1 cellular context compared by ENCODE assay signal in genomic region chr7:131331806-131332205, GRCh38.
TF ChIP-seq lines count a peak whose summit lies in the region.

No MANE protein-coding gene starts in this region.

TF ChIP-seq in HepG2, 621 proteins besides CTCF, POLR2A, EP300 and RAD21 (continued from another document):
- peak; percentile 65 for TF ChIP-seq ARID3A (IDR thresholded peaks at IDR 0.05; ENCODE audit: low read depth, low read length)
- no peak for TF ChIP-seq SNAI1 (CRISPR knock-in tag; IDR thresholded peaks at IDR 0.05; ENCODE audit: borderline replicate concordance)
- TF ChIP-seq NR2C2 (CRISPR knock-in tag; IDR thresholded peaks at IDR 0.05; ENCODE audit: borderline replicate concordance) = no peak
- peak; percentile 79 for TF ChIP-seq FOXA3 (CRISPR knock-in tag; IDR thresholded peaks at IDR 0.05)
- peak; percentile 54; the same call in 1 of the 2 replicates for TF ChIP-seq FOXA1 (IDR thresholded peaks at IDR 0.05)
- peak; percentile 38; the same call in 1 of the 2 replicates for TF ChIP-seq FOXA1 (CRISPR knock-in tag; IDR thresholded peaks at IDR 0.05)
- TF ChIP-seq, protein P1, sequence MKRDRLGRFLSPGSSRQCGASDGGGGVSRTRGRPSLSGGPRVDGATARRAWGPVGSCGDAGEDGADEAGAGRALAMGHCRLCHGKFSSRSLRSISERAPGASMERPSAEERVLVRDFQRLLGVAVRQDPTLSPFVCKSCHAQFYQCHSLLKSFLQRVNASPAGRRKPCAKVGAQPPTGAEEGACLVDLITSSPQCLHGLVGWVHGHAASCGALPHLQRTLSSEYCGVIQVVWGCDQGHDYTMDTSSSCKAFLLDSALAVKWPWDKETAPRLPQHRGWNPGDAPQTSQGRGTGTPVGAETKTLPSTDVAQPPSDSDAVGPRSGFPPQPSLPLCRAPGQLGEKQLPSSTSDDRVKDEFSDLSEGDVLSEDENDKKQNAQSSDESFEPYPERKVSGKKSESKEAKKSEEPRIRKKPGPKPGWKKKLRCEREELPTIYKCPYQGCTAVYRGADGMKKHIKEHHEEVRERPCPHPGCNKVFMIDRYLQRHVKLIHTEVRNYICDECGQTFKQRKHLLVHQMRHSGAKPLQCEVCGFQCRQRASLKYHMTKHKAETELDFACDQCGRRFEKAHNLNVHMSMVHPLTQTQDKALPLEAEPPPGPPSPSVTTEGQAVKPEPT (CRISPR knock-in tag; IDR thresholded peaks at IDR 0.05; ENCODE audit: low read depth) = no peak
- TF ChIP-seq GATAD2A (CRISPR knock-in tag; IDR thresholded peaks at IDR 0.05) = 0 out of 2 replicates have a peak, but pooled peaks have one; percentile 28
